21 cellular contexts compared by ENCODE assay signal in the genomic region with DNA sequence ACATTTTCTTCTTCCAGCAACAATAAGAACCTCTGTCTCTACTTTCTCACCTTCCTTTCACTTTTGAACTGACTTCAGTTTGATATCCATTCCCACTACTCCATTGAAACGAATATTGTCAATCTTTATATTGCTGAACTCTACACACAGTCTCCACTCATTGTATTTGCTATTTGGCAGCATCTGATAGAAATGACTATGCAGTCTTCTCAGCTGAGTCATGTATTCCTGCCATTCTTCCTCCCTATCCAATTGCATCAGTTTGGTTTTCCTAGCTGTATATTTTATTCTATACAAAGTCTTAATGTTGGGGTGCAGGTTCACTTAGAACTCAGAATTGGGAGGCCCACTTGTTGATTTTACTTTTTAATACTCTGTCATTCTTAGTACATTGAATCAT.
"Had no signal": no experiment of that assay in that cellular context is flagged by ENCODE, and none has a peak within 500 bp of the region (broad histone marks: within the 10 kb centered on the region; RNA-seq: fewer than 3 reads in every experiment).

No MANE protein-coding gene starts in this region.

- DNase-seq: activated CD4-positive, alpha-beta T cell treated with anti-CD3 and anti-CD28 coated beads, Interleukin-2, amount 50 U/mL, for 48 hours; activated effector memory CD4-positive, alpha-beta T cell treated with Interleukin-2 at 50 U/mL for 16 hours; body of pancreas; cortex of kidney; effector CD8-positive, alpha-beta T cell; foreskin melanocyte; heart left ventricle; immature natural killer cell; left colon; naive thymus-derived CD4-positive, alpha-beta T cell; pancreas; sigmoid colon; spleen; T-helper 1 cell; T1000; upper lobe of right lung had no signal

- H3K4me1 Mint-ChIP-seq: central memory CD8-positive, alpha-beta T cell; immature natural killer cell; naive thymus-derived CD4-positive, alpha-beta T cell had no signal

- H3K27me3 ChIP-seq: body of pancreas, heart left ventricle, pancreas, sigmoid colon, spleen, upper lobe of right lung had no signal

- H3K9me3 ChIP-seq: body of pancreas, heart left ventricle, pancreas, sigmoid colon, spleen, upper lobe of right lung had no signal

- H3K4me1 ChIP-seq: body of pancreas, heart left ventricle, pancreas, sigmoid colon, spleen, upper lobe of right lung had no signal

- ATAC-seq: activated naive CD4-positive, alpha-beta T cell treated with anti-CD3 and anti-CD28 coated beads, Interleukin-2, amount 50 U/mL, for 72 hours; body of pancreas; heart left ventricle; left colon; naive thymus-derived CD4-positive, alpha-beta T cell; pancreas; upper lobe of right lung had no signal

- H3K27ac ChIP-seq: body of pancreas, heart left ventricle, pancreas, sigmoid colon, spleen, upper lobe of right lung, VCaP had no signal

- H3K4me3 ChIP-seq: body of pancreas, heart left ventricle, lung, pancreas, sigmoid colon, spleen, upper lobe of right lung had no signal

- H3K36me3 Mint-ChIP-seq: activated naive CD4-positive, alpha-beta T cell treated with anti-CD3 and anti-CD28 coated beads, Interleukin-2, amount 50 U/mL, for 72 hours; naive thymus-derived CD4-positive, alpha-beta T cell had no signal

- H3K27ac Mint-ChIP-seq: activated naive CD4-positive, alpha-beta T cell treated with anti-CD3 and anti-CD28 coated beads, Interleukin-2, amount 50 U/mL, for 72 hours; immature natural killer cell; naive thymus-derived CD4-positive, alpha-beta T cell; stimulated activated naive CD8-positive, alpha-beta T cell treated with anti-CD3 and anti-CD28 coated beads, Interleukin-15, Interleukin-2, amounts not matched to agents 100 ng/mL and 50 ng/mL, for 24 hours had no signal

- H3K9me3 Mint-ChIP-seq: central memory CD8-positive, alpha-beta T cell had no signal

- H3K4me3 Mint-ChIP-seq: central memory CD8-positive, alpha-beta T cell; immature natural killer cell; naive thymus-derived CD4-positive, alpha-beta T cell; stimulated activated naive CD8-positive, alpha-beta T cell treated with anti-CD3 and anti-CD28 coated beads, Interleukin-15, Interleukin-2, amounts not matched to agents 100 ng/mL and 50 ng/mL, for 24 hours had no signal

- H3K27me3 Mint-ChIP-seq: central memory CD8-positive, alpha-beta T cell; stimulated activated naive CD8-positive, alpha-beta T cell treated with anti-CD3 and anti-CD28 coated beads, Interleukin-15, Interleukin-2, amounts not matched to agents 100 ng/mL and 50 ng/mL, for 24 hours had no signal

- H3K36me3 ChIP-seq: heart left ventricle, pancreas, sigmoid colon, spleen, upper lobe of right lung had no signal
